12 cellular contexts compared by ENCODE assay signal in genomic region chr2:168432565-168433186, GRCh38. TPM values are rescaled to one million over a fixed set of nuclear protein-coding genes. Genes with fewer than 3 reads are reported as not detected.
DNase-seq lines count a peak whose midpoint lies in the region; ATAC-seq and TF ChIP-seq lines count a peak whose summit lies in the region.
"Had no signal": no experiment of that assay in that cellular context is flagged by ENCODE, and none has a peak within 500 bp of the region (broad histone marks: within the 10 kb centered on the region; RNA-seq: fewer than 3 reads in every experiment).

No MANE protein-coding gene starts in this region.

- no peaks in the 10 kb centered on the region for H3K9me3 ChIP-seq in mammary epithelial cell (replicated peaks; ENCODE audit: insufficient read depth, low read length)
- no peaks in the 10 kb centered on the region for H3K9me3 ChIP-seq in A673 (ENCODE audit: low read depth, low read length, poor library complexity, severe bottlenecking)

- POLR2A ChIA-PET in A673 (lab: Charles Lee; ENCODE audit: low non-redundant PET) = no interaction called here

- dilution Hi-C loops in mammary epithelial cell (cut with HindIII; ENCODE audit: low sequenced_read_pairs) = no loop called here

- intact Hi-C loops in mammary epithelial cell (cut with micrococcal nuclease) = no loop called here
- intact Hi-C loops in A673 (cut with micrococcal nuclease; ENCODE audit: unreplicated experiment) = no loop called here

- ATAC-seq in GM18870 (IDR thresholded peaks at IDR 0.05; ENCODE audit: unreplicated experiment) = peak; percentile 62
- peak; percentile 86 for ATAC-seq in GM21529 (IDR thresholded peaks at IDR 0.05; ENCODE audit: unreplicated experiment)
- ATAC-seq in HG03342 (IDR thresholded peaks at IDR 0.05; ENCODE audit: unreplicated experiment) = no peak

- WGBS in mammary epithelial cell (ENCODE audit: low coverage, missing lambda C conversion rate) = 70% methylated on average over 3 of the region's 3 CpGs

- BruUV-seq in mammary epithelial cell (replicated peaks; lab: Mats Ljungman, UMichigan) (no TSS peak), A673 (replicated peaks; lab: Mats Ljungman, UMichigan) (no TSS peak)

- no peaks in the 10 kb centered on the region for H3K79me2 ChIP-seq in mammary epithelial cell (ENCODE audit: insufficient read depth, low read length)

- H3K36me3 ChIP-seq in mammary epithelial cell (ENCODE audit: insufficient read depth, low read length) (no peaks in the 10 kb centered on the region), A673 (ENCODE audit: insufficient read depth, low read length, poor library complexity, severe bottlenecking) (no peaks in the 10 kb centered on the region)

- H3K4me1 ChIP-seq in mammary epithelial cell (ENCODE audit: insufficient read depth, low read length) (no peaks in the 10 kb centered on the region), A673 (ENCODE audit: insufficient read depth, low read length, poor library complexity, severe bottlenecking) (no peaks in the 10 kb centered on the region)

- H3K4me3 ChIP-seq in choroid plexus epithelial cell (ENCODE audit: low read depth, low read length) (no peak overlapping the region), mammary epithelial cell (replicated peaks in 1 of 3; ENCODE audit: insufficient read depth in 1 of 3, low read depth in 2 of 3, low read length in 3 of 3) (no peak overlapping the region), A673 (ENCODE audit: low read depth, low read length, poor library complexity, severe bottlenecking) (no peak overlapping the region)

- peak; percentile 63 for DNase-seq in NCI-H187 treated with DMSO at 0.1 percent for 48 hours (lab: John Stamatoyannopoulos, UW)
- DNase-seq in choroid plexus epithelial cell (ENCODE audit: low read depth) = peak; percentile 62
- DNase-seq in mammary epithelial cell = no peak
- DNase-seq in A673 (ENCODE audit: low spot score) = no peak
- DNase-seq in SKM-1 treated with dmso at 0.1 percent for 144 hours (lab: John Stamatoyannopoulos, UW; ENCODE audit: unreplicated experiment) = no peak
- DNase-seq: DMS53, hippocampal formation, NCI-H1694 treated with DMSO at 0.1 percent for 48 hours, SHP77 had no signal

- H3K27me3 ChIP-seq in mammary epithelial cell (ENCODE audit: insufficient read depth, low read length) = no peaks in the 10 kb centered on the region
- H3K27me3 ChIP-seq in A673 (replicated peaks; ENCODE audit: insufficient read depth, low read depth, low read length, poor library complexity) = no peaks in the 10 kb centered on the region

- H2AFZ ChIP-seq in mammary epithelial cell (ENCODE audit: low read depth, low read length) = no peak overlapping the region

- no peak for TF ChIP-seq CTCF in choroid plexus epithelial cell (conservative IDR thresholded peaks at IDR 0.05; ENCODE audit: low read depth, low read length)
- TF ChIP-seq CTCF in mammary epithelial cell (conservative IDR thresholded peaks at IDR 0.05 in 1 of 2, IDR thresholded peaks at IDR 0.05 in 1 of 2; ENCODE audit: extremely low read depth in 1 of 2, insufficient read depth in 1 of 2, low read depth in 1 of 2, low read length in 2 of 2) = no peak
- no peak for TF ChIP-seq CTCF in A673 (conservative IDR thresholded peaks at IDR 0.05; ENCODE audit: low read depth, low read length)

- H3K9ac ChIP-seq in mammary epithelial cell (ENCODE audit: insufficient read depth, low read length) = no peak overlapping the region

- H3K4me2 ChIP-seq in mammary epithelial cell (ENCODE audit: insufficient read depth, low read depth, low read length) = no peak overlapping the region

- CTCF ChIA-PET in mammary epithelial cell (lab: Charles Lee; ENCODE audit: low non-redundant PET) (no interaction called here), A673 (lab: Charles Lee) (no interaction called here)

- in situ Hi-C loops in mammary epithelial cell (cut with MboI; ENCODE audit: low sequenced_read_pairs in 2 of 2) = no loop called here

- H3K27ac ChIP-seq in mammary epithelial cell (ENCODE audit: insufficient read depth, low read depth, low read length) (no peak overlapping the region), A673 (ENCODE audit: low read depth, low read length, poor library complexity, severe bottlenecking) (no peak overlapping the region)

- no peaks in the 10 kb centered on the region for H4K20me1 ChIP-seq in mammary epithelial cell (ENCODE audit: insufficient read depth, low read length)

RNA-seq across cellular contexts. Expression of gene CERS6, which starts 23.4 kb away (rescaled TPM):
- total RNA-seq in mammary epithelial cell = 10 to 100 TPM; 34.9 to 74.5 TPM
- 15.4 TPM for polyA plus RNA-seq in mammary epithelial cell
- 40.2 TPM for polyA minus RNA-seq in mammary epithelial cell
- total RNA-seq in A673 (2021) = 12.4 and 13.4 TPM in 2 replicates

Comparison
In these comparisons a context has a peak if more than half of its experiments do, and no peak if none do; other contexts are left out.
1. DNase-seq: peak in NCI-H187 treated with DMSO at 0.1 percent for 48 hours (single experiment) and choroid plexus epithelial cell (single experiment); none in mammary epithelial cell (single experiment), A673 (single experiment) and SKM-1 treated with dmso at 0.1 percent for 144 hours (single experiment).